ENCODE assay signal across 32 cellular contexts in genomic region chr11:92804388-92804787, GRCh38.
"Had no signal": no experiment of that assay in that cellular context is flagged by ENCODE, and none has a peak within 500 bp of the region (broad histone marks: within the 10 kb centered on the region; RNA-seq: fewer than 3 reads in every experiment).

No MANE protein-coding gene starts in this region.

- H3K27me3 Mint-ChIP-seq: activated CD4-positive, alpha-beta memory T cell treated with anti-CD3 and anti-CD28 coated beads, Interleukin-2, amount 10 ng/mL, durations not matched to agents 7 days and 5 days; activated CD8-positive, alpha-beta memory T cell treated with anti-CD3 and anti-CD28 coated beads, Interleukin-2, amount 10 ng/mL, durations not matched to agents 7 days and 5 days; activated naive CD4-positive, alpha-beta T cell treated with anti-CD3 and anti-CD28 coated beads, Interleukin-2, amount 10 ng/mL, durations not matched to agents 7 days and 5 days; activated naive CD8-positive, alpha-beta T cell; activated naive CD8-positive, alpha-beta T cell treated with anti-CD3 and anti-CD28 coated beads, Interleukin-2, amount 50 U/mL, for 24 hours; central memory CD8-positive, alpha-beta T cell had no signal

- DNase-seq: activated CD4-positive, alpha-beta memory T cell treated with anti-CD3 and anti-CD28 coated beads, Interleukin-2, amount 10 ng/mL, durations not matched to agents 7 days and 5 days; activated CD4-positive, alpha-beta T cell treated with anti-CD3 and anti-CD28 coated beads for 1 hour; activated CD4-positive, alpha-beta T cell treated with anti-CD3 and anti-CD28 coated beads for 48 hours; activated CD4-positive, CD25-positive, alpha-beta regulatory T cell; activated CD8-positive, alpha-beta memory T cell treated with anti-CD3 and anti-CD28 coated beads for 24 hours; activated CD8-positive, alpha-beta memory T cell treated with anti-CD3 and anti-CD28 coated beads, Interleukin-2, amount 10 ng/mL, durations not matched to agents 7 days and 5 days; activated CD8-positive, alpha-beta memory T cell treated with anti-CD3 and anti-CD28 coated beads, Interleukin-2, amount 50 U/mL, for 48 hours; activated effector memory CD4-positive, alpha-beta T cell treated with Interleukin-2 at 50 U/mL for 16 hours; activated naive CD4-positive, alpha-beta T cell treated with anti-CD3 and anti-CD28 coated beads, Interleukin-2, amount 10 ng/mL, durations not matched to agents 7 days and 5 days; activated naive CD8-positive, alpha-beta T cell treated with anti-CD3 and anti-CD28 coated beads, Interleukin-2, amount 50 U/mL, for 24 hours; activated T-cell treated with anti-CD3 and anti-CD28 coated beads, Interleukin-2, amount 50 U/mL, for 48 hours; amniotic stem cell; aorta; MM.1S; MV-4-11; NCI-H1436 treated with DMSO at 0.1 percent for 48 hours; NCI-H187; NCI-H2081; NCI-H2171 treated with DMSO at 0.1 percent for 48 hours; NCI-H2227 treated with DMSO at 0.1 percent for 48 hours; NCI-H446; NCI-H510A treated with DMSO at 0.1 percent for 48 hours; NCI-H526 treated with DMSO at 0.1 percent for 48 hours; SHP77; SJCRH30; T1000; WERI-Rb-1 had no signal

- H3K27ac ChIP-seq: cardiac muscle cell, KMS-11, SJCRH30, SK-N-MC, WERI-Rb-1 had no signal

- H3K9me3 Mint-ChIP-seq: activated naive CD8-positive, alpha-beta T cell treated with anti-CD3 and anti-CD28 coated beads, Interleukin-2, amount 50 U/mL, for 24 hours had no signal

- H3K4me1 ChIP-seq: SJCRH30 had no signal

- H3K4me3 Mint-ChIP-seq: activated CD4-positive, alpha-beta memory T cell treated with anti-CD3 and anti-CD28 coated beads, Interleukin-2, amount 10 ng/mL, durations not matched to agents 7 days and 5 days; activated CD8-positive, alpha-beta memory T cell treated with anti-CD3 and anti-CD28 coated beads, Interleukin-2, amount 10 ng/mL, durations not matched to agents 7 days and 5 days; activated naive CD4-positive, alpha-beta T cell treated with anti-CD3 and anti-CD28 coated beads, Interleukin-2, amount 10 ng/mL, durations not matched to agents 7 days and 5 days; activated naive CD8-positive, alpha-beta T cell; activated naive CD8-positive, alpha-beta T cell treated with anti-CD3 and anti-CD28 coated beads, Interleukin-2, amount 50 U/mL, for 24 hours; central memory CD8-positive, alpha-beta T cell had no signal

- H3K36me3 ChIP-seq: cardiac muscle cell, SJCRH30, WERI-Rb-1 had no signal

- H3K4me3 ChIP-seq: cardiac muscle cell, SJCRH30, SK-N-MC had no signal

- H3K9me3 ChIP-seq: SJCRH30 had no signal

- H3K36me3 Mint-ChIP-seq: activated CD8-positive, alpha-beta memory T cell treated with anti-CD3 and anti-CD28 coated beads, Interleukin-2, amount 10 ng/mL, durations not matched to agents 7 days and 5 days; activated naive CD4-positive, alpha-beta T cell treated with anti-CD3 and anti-CD28 coated beads, Interleukin-2, amount 10 ng/mL, durations not matched to agents 7 days and 5 days; activated naive CD8-positive, alpha-beta T cell had no signal

- H3K27me3 ChIP-seq: SJCRH30 had no signal

- H3K4me1 Mint-ChIP-seq: activated CD4-positive, alpha-beta memory T cell treated with anti-CD3 and anti-CD28 coated beads, Interleukin-2, amount 10 ng/mL, durations not matched to agents 7 days and 5 days; activated CD8-positive, alpha-beta memory T cell treated with anti-CD3 and anti-CD28 coated beads, Interleukin-2, amount 10 ng/mL, durations not matched to agents 7 days and 5 days; activated naive CD4-positive, alpha-beta T cell treated with anti-CD3 and anti-CD28 coated beads, Interleukin-2, amount 10 ng/mL, durations not matched to agents 7 days and 5 days; activated naive CD8-positive, alpha-beta T cell treated with anti-CD3 and anti-CD28 coated beads, Interleukin-2, amount 50 U/mL, for 24 hours; central memory CD8-positive, alpha-beta T cell had no signal

- H3K27ac Mint-ChIP-seq: activated CD4-positive, alpha-beta memory T cell treated with anti-CD3 and anti-CD28 coated beads, Interleukin-2, amount 10 ng/mL, durations not matched to agents 7 days and 5 days; activated CD8-positive, alpha-beta memory T cell treated with anti-CD3 and anti-CD28 coated beads, Interleukin-2, amount 10 ng/mL, durations not matched to agents 7 days and 5 days; activated naive CD4-positive, alpha-beta T cell treated with anti-CD3 and anti-CD28 coated beads, Interleukin-2, amount 10 ng/mL, durations not matched to agents 7 days and 5 days; activated naive CD8-positive, alpha-beta T cell; activated naive CD8-positive, alpha-beta T cell treated with anti-CD3 and anti-CD28 coated beads, Interleukin-2, amount 50 U/mL, for 24 hours had no signal
